ENCODE assay signal across 8 cellular contexts in the genomic region with DNA sequence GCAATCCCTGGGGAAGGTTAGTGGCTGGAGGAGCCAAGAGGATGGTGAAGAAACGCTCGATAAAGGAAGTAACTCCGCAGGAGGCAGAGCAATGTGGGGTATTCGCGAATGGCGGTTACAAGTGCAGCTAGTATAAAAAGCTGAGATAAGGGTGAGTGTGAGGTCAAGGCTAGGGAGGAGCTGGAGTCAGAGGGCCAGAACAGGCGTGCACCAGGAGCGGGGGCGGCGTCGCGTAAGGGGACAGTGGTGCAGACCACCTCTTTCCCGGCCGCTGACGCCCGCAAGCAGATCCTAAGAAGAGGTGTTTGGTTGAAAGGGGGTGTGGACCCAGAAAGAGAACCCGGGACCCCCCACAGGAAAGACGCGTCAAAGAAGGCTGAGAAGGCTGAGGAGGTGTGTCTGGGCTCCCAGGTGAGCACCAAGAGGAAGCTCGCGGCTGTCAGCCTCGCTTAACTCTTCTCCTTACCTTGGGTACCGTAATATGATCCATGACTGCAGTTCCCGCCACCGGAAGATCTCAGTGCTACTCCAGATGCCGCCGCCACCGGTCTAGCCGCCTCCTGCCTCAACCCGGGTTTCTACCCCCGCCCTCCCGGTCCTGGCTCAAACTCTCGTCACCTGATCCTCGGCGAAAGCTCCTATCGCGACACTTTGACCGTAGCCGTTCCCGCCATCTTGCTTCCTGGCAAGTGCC. TPM values are rescaled to one million over a fixed set of nuclear protein-coding genes. Genes with fewer than 3 reads are reported as not detected.
DNase-seq lines count a peak whose midpoint lies in the region; ATAC-seq and TF ChIP-seq lines count a peak whose summit lies in the region.

Gene MTMR8, minus strand, starts transcription at position 579 of the 694 bp plus-strand sequence. Its CDS starts 89 bp downstream, at position 490.

- H3K9me3 Mint-ChIP-seq in T-cell: peaks cover 0 to 3% (median 0%) of the 10 kb centered on the region in 3 donors

- H3K27ac ChIP-seq in MM.1S (ENCODE audit: low read length) (no peak within 1 kb of the TSS), ascending aorta (peak within 1 kb of the TSS; percentile 48 to 75)

- H3K9me3 ChIP-seq in MM.1S (replicated peaks; ENCODE audit: insufficient read depth, low read length) (no peaks in the 10 kb centered on the region), ascending aorta (no peaks in the 10 kb centered on the region), iPS-15b (ENCODE audit: control insufficient read depth, insufficient read depth, low read length) (no peaks in the 10 kb centered on the region), skeletal muscle satellite cell (replicated peaks; ENCODE audit: low read length) (no peaks in the 10 kb centered on the region)

- H3K4me2 ChIP-seq in MM.1S (ENCODE audit: low read depth, low read length): peak within 1 kb of the TSS; percentile 47
- peak within 1 kb of the TSS; percentile 73 for H3K4me2 ChIP-seq in skeletal muscle satellite cell (ENCODE audit: low read length)

- H3K27me3 Mint-ChIP-seq in T-cell: peaks cover 0 to 17% of the 10 kb centered on the region in 2 donors

- no peaks in the 10 kb centered on the region for H3K36me3 Mint-ChIP-seq in T-cell

- H3K4me3 Mint-ChIP-seq in T-cell: peak within 1 kb of the TSS; percentile 85 to 94 (median 90)

- no peaks in the 10 kb centered on the region for H4K20me1 ChIP-seq in MM.1S (ENCODE audit: insufficient read depth, low read length)

- ATAC-seq in GM21825 (IDR thresholded peaks at IDR 0.05; ENCODE audit: unreplicated experiment) (peak; percentile 99), T-cell (replicated peaks in 1 of 4) (peak; percentile 88 to 96 (median 92))

- no peaks in the 10 kb centered on the region for H3K9me2 ChIP-seq in MM.1S (replicated peaks; ENCODE audit: insufficient read depth, low read length)

- intact Hi-C loops in ascending aorta (cut with DNase I): loop anchor here (5.0 to 10.0 kb wide), 5 partner anchors 190 to 1040 kb away; partner anchors contain the start of genes AMER1, SPIN4 and ZC3H12B

- no peaks in the 10 kb centered on the region for H3K79me2 ChIP-seq in MM.1S (ENCODE audit: low read length)

- peak within 1 kb of the TSS; percentile 68 for H3K4me3 ChIP-seq in MM.1S (ENCODE audit: low read length)
- H3K4me3 ChIP-seq in ascending aorta: peak within 1 kb of the TSS; percentile 65 to 79
- peak within 1 kb of the TSS; percentile 72 for H3K4me3 ChIP-seq in iPS-15b (ENCODE audit: low read depth, low read length)
- peak within 1 kb of the TSS; percentile 67 for H3K4me3 ChIP-seq in skeletal muscle satellite cell (ENCODE audit: low read length)

- H3F3A ChIP-seq in MM.1S (ENCODE audit: insufficient read depth, low read length): no peaks in the 10 kb centered on the region

- H3K27me3 ChIP-seq in MM.1S (replicated peaks; ENCODE audit: insufficient read depth, low read length): no peaks in the 10 kb centered on the region
- no peaks in the 10 kb centered on the region for H3K27me3 ChIP-seq in ascending aorta
- H3K27me3 ChIP-seq in iPS-15b (ENCODE audit: control insufficient read depth, insufficient read depth, low read length): no peaks in the 10 kb centered on the region
- H3K27me3 ChIP-seq in skeletal muscle satellite cell (ENCODE audit: control insufficient read depth, insufficient read depth, low read length): no peaks in the 10 kb centered on the region

- H3K27ac Mint-ChIP-seq in T-cell: peak within 1 kb of the TSS; percentile 76 to 78

- DNase-seq in ELF-1 (ENCODE audit: low read depth, low spot score): peak; percentile 95
- peak; percentile 66 for DNase-seq in MM.1S
- peak; percentile 59 to 80 (median 72) for DNase-seq in T-cell
- peak; percentile 21 to 85 for DNase-seq in ascending aorta (ENCODE audit: low spot score in 2 of 2)
- no peak for DNase-seq in GOT3 (lab: John Stamatoyannopoulos, UW)

- CTCF ChIA-PET in T-cell (lab: Charles Lee): no interaction called here

- no peaks in the 10 kb centered on the region for H3K4me1 ChIP-seq in MM.1S (ENCODE audit: low read length)
- H3K4me1 ChIP-seq in ascending aorta: peaks cover 0 to 3% of the 10 kb centered on the region in 2 donors
- no peaks in the 10 kb centered on the region for H3K4me1 ChIP-seq in iPS-15b (ENCODE audit: control insufficient read depth, insufficient read depth, low read length)
- H3K4me1 ChIP-seq in skeletal muscle satellite cell (ENCODE audit: control insufficient read depth, insufficient read depth, low read length): no peaks in the 10 kb centered on the region

- POLR2A ChIA-PET in T-cell (lab: Charles Lee): interaction anchor here in 1 of 2 donors (0.6 kb wide), 1 partner anchor 1032 kb away, joined by 3 read pairs; no protein-coding TSS in a partner anchor

- H3K9ac ChIP-seq in MM.1S (ENCODE audit: low read length) (peak within 1 kb of the TSS; percentile 35; the same call in 1 of the 2 replicates), iPS-15b (ENCODE audit: low read depth, low read length) (no peak within 1 kb of the TSS), skeletal muscle satellite cell (ENCODE audit: low read depth, low read length) (peak within 1 kb of the TSS; percentile 38)

- H3K36me3 ChIP-seq in MM.1S (replicated peaks; ENCODE audit: insufficient read depth, low read length): no peaks in the 10 kb centered on the region
- no peaks in the 10 kb centered on the region for H3K36me3 ChIP-seq in ascending aorta
- H3K36me3 ChIP-seq in iPS-15b (ENCODE audit: control insufficient read depth, insufficient read depth, low read length): no peaks in the 10 kb centered on the region
- no peaks in the 10 kb centered on the region for H3K36me3 ChIP-seq in skeletal muscle satellite cell (ENCODE audit: insufficient read depth, low read length)

- no peak for TF ChIP-seq CTCF in MM.1S (IDR thresholded peaks at IDR 0.05; ENCODE audit: low read length)
- TF ChIP-seq CTCF in ascending aorta (IDR thresholded peaks at IDR 0.05): no peak

- H2AFZ ChIP-seq in MM.1S (ENCODE audit: low read length): peak within 1 kb of the TSS; percentile 61

- peaks cover 34 to 56% (median 39%) of the 10 kb centered on the region in 3 donors for H3K4me1 Mint-ChIP-seq in T-cell

RNA-seq across cellular contexts. Expression of gene MTMR8, which starts in this region (rescaled TPM):
- total RNA-seq in T-cell (1 to 10 TPM; 3.9 to 6.7 (median 5.8) TPM), ascending aorta (0.85 TPM)
- total RNA-seq in skeletal muscle satellite cell (2012; rRNA removed): 0.25 and 0.44 TPM in 2 replicates

Comparison
In these comparisons a context has a peak if more than half of its experiments do, and no peak if none do; other contexts are left out.
1. Peak in DNase-seq, H3K4me3 ChIP-seq and H3K27ac ChIP-seq in ascending aorta; RNA of the gene not detected or under 1 TPM.